Comparison of ENCODE assay signal across 16 cellular contexts in the genomic region with DNA sequence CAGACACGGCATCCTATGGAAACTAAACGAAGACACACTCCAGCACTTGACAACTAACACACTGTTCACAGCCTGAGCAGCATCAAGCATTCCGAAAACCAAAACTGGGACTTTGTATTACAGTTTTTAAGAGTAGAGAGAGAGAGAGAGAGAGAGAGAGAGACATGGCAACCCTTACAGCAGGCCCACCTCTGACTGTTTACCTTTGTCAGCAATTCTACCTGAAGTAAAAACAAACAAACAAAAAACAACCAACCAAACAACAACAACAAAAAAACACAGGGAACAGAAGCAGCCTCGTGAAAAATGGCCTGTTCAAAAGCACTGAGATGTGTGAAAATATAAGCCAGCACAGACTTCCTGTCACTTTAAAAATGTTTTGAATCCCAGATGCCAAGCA.
DNase-seq lines count a peak whose midpoint lies in the region; ATAC-seq, FAIRE-seq and TF ChIP-seq lines count a peak whose summit lies in the region.
"Had no signal": no experiment of that assay in that cellular context is flagged by ENCODE, and none has a peak within 500 bp of the region (broad histone marks: within the 10 kb centered on the region; RNA-seq: fewer than 3 reads in every experiment).

No MANE protein-coding gene starts in this region.

- POLR2A ChIA-PET in K562 (lab: Yijun Ruan, JAX), result no interaction called here

- no peak for TF ChIP-seq POLR2A in K562 (conservative IDR thresholded peaks at IDR 0.05)

- DNase-seq in T-helper 1 cell (no peak), GM19239 (ENCODE audit: insufficient read length, low spot score) (no peak), K562 (ENCODE audit: extremely low read depth in 1 of 4, low spot score in 3 of 4) (no peak), KBM-7 (no peak), right cardiac atrium (no peak)
- DNase-seq in activated CD4-positive, alpha-beta T cell treated with anti-CD3 and anti-CD28 coated beads, Interleukin-2, amount 50 U/mL, for 1 hour, result no peak
- DNase-seq: Calu3; CD8-positive, alpha-beta T cell; DMS79 treated with DMSO at 0.1 percent for 48 hours; GF-D8; HFFc6 had no signal

- H3K4me3 Mint-ChIP-seq in T-helper 1 cell treated with Interleukin-12 subunit alpha and Interleukin-12 subunit beta and Interleukin-4 antibody, amounts not matched to agents 30 μg/mL and 1 μg/mL, for 36 hours, result no peak overlapping the region
- H3K4me3 Mint-ChIP-seq: B cell; CD8-positive, alpha-beta T cell; HFFc6 had no signal

- H3K27me3 ChIP-seq in K562 (ENCODE audit: control insufficient read depth in 2 of 2, insufficient read depth in 2 of 2, low read length in 2 of 2) (no peaks in the 10 kb centered on the region), right cardiac atrium (ENCODE audit: control insufficient read depth, insufficient read depth) (no peaks in the 10 kb centered on the region)

- H3K4me1 ChIP-seq in K562 (replicated peaks in 1 of 2; ENCODE audit: control insufficient read depth in 2 of 2, insufficient read depth in 2 of 2, low read length in 2 of 2) (peaks cover 6 to 11% of the 10 kb centered on the region in 2 experiments; a peak in 3 of 5 replicates), right cardiac atrium (ENCODE audit: control insufficient read depth, insufficient read depth, low read length) (no peaks in the 10 kb centered on the region)

- no peak overlapping the region for H3K4me2 ChIP-seq in K562 (ENCODE audit: insufficient read depth, low read length)

- H3K9me1 ChIP-seq in K562 (ENCODE audit: control insufficient read depth, insufficient read depth, low read length), result peaks cover 3% of the 10 kb centered on the region

- peak overlapping the region; percentile 11 for H3K27ac Mint-ChIP-seq in T-helper 1 cell treated with Interleukin-12 subunit alpha and Interleukin-12 subunit beta and Interleukin-4 antibody, amounts not matched to agents 30 μg/mL and 1 μg/mL, for 36 hours
- H3K27ac Mint-ChIP-seq: B cell; CD8-positive, alpha-beta T cell; HFFc6 had no signal

- peaks cover 4% of the 10 kb centered on the region for H3K9me3 Mint-ChIP-seq in T-helper 1 cell treated with Interleukin-12 subunit alpha and Interleukin-12 subunit beta and Interleukin-4 antibody, amounts not matched to agents 30 μg/mL and 1 μg/mL, for 36 hours
- H3K9me3 Mint-ChIP-seq: CD8-positive, alpha-beta T cell; HFFc6 had no signal

- H3K4me3 ChIP-seq in K562 (no peak overlapping the region), right cardiac atrium (ENCODE audit: low read length) (no peak overlapping the region)
- H3K4me3 ChIP-seq: HAP-1 had no signal

- H3K79me2 ChIP-seq in K562 (ENCODE audit: control insufficient read depth, insufficient read depth, low read length), result no peaks in the 10 kb centered on the region

- no peaks in the 10 kb centered on the region for H3K36me3 ChIP-seq in K562 (ENCODE audit: control insufficient read depth, insufficient read depth, low read length)
- H3K36me3 ChIP-seq: HAP-1 had no signal

- CTCF ChIA-PET in K562 (lab: Yijun Ruan, JAX; ENCODE audit: low intra/inter-chr PET ratio), result no interaction called here

- in situ Hi-C loops in K562 (cut with MboI), result no loop called here
- in situ Hi-C loops in KBM-7 (cut with MboI; ENCODE audit: low pct_unique_long_range_greater_than_20kb, low sequenced_read_pairs), result no loop called here

- no peaks in the 10 kb centered on the region for H3K36me3 Mint-ChIP-seq in T-helper 1 cell treated with Interleukin-12 subunit alpha and Interleukin-12 subunit beta and Interleukin-4 antibody, amounts not matched to agents 30 μg/mL and 1 μg/mL, for 36 hours (ENCODE audit: low read depth)
- H3K36me3 Mint-ChIP-seq: CD8-positive, alpha-beta T cell had no signal

- intact Hi-C loops in K562 (cut with micrococcal nuclease) (no loop called here), right cardiac atrium (cut with DNase I) (no loop called here)

- H3K27ac ChIP-seq in K562 (ENCODE audit: extremely low read depth, low read depth, low read length), result no peak overlapping the region
- H3K27ac ChIP-seq in right cardiac atrium (ENCODE audit: low read length), result no peak overlapping the region
- H3K27ac ChIP-seq: 22Rv1 had no signal

- no peak overlapping the region for H3K9ac ChIP-seq in K562 (ENCODE audit: insufficient read depth in 1 of 2, low read depth in 2 of 2, low read length in 2 of 2)

- peaks cover 3% of the 10 kb centered on the region for H3K27me3 Mint-ChIP-seq in T-helper 1 cell treated with Interleukin-12 subunit alpha and Interleukin-12 subunit beta and Interleukin-4 antibody, amounts not matched to agents 30 μg/mL and 1 μg/mL, for 36 hours (ENCODE audit: low read depth)
- H3K27me3 Mint-ChIP-seq: B cell had no signal

- FAIRE-seq in GM19239 (lab: Jason Lieb, UNC) (peak; percentile 59), K562 (lab: Jason Lieb, UNC) (no peak)
- FAIRE-seq: HTR-8/SVneo had no signal

- no TSS peak for BruUV-seq in K562 (replicated peaks; lab: Mats Ljungman, UMichigan)

- WGBS in K562 (ENCODE audit: insufficient coverage, low coverage, missing lambda C conversion rate), result 54% methylated on average over 4 of the region's 4 CpGs
- 76% methylated on average over 4 of the region's 4 CpGs for WGBS in right cardiac atrium

- H4K20me1 ChIP-seq in K562 (replicated peaks; ENCODE audit: control insufficient read depth, insufficient read depth, low read length), result no peaks in the 10 kb centered on the region

- H3K4me1 Mint-ChIP-seq in T-helper 1 cell treated with Interleukin-12 subunit alpha and Interleukin-12 subunit beta and Interleukin-4 antibody, amounts not matched to agents 30 μg/mL and 1 μg/mL, for 36 hours (ENCODE audit: low read depth), result peaks cover 8% of the 10 kb centered on the region

- H3K9me3 ChIP-seq in K562 (replicated peaks; ENCODE audit: control insufficient read depth, insufficient read depth, low read depth, low read length), result no peaks in the 10 kb centered on the region
- no peaks in the 10 kb centered on the region for H3K9me3 ChIP-seq in right cardiac atrium (ENCODE audit: control insufficient read depth, low read length)
- H3K9me3 ChIP-seq: HAP-1 had no signal

- H2AFZ ChIP-seq in K562 (ENCODE audit: low read depth, low read length), result no peak overlapping the region

- TF ChIP-seq EP300 in K562 (IDR thresholded peaks at IDR 0.05; ENCODE audit: low read length), result no peak

- no peak for TF ChIP-seq CTCF in K562 (IDR thresholded peaks at IDR 0.05 in 2 of 3, conservative IDR thresholded peaks at IDR 0.05 in 1 of 3; ENCODE audit: insufficient read depth in 2 of 3, low read depth in 1 of 3, low read length in 3 of 3)

- no peak for ATAC-seq in K562
- no peak for ATAC-seq in right cardiac atrium
- ATAC-seq: CD8-positive, alpha-beta T cell had no signal

- no peak for TF ChIP-seq RAD21 in K562 (CRISPR knock-in tag; conservative IDR thresholded peaks at IDR 0.05 in 1 of 2, IDR thresholded peaks at IDR 0.05 in 1 of 2)

TF ChIP-seq in K562, 482 proteins besides CTCF, POLR2A, EP300 and RAD21:
- TF ChIP-seq MAFF (IDR thresholded peaks at IDR 0.05; ENCODE audit: low read length), result peak; percentile 12; the same call in 1 of the 2 replicates
- TF ChIP-seq SMAD3 (CRISPR knock-in tag; conservative IDR thresholded peaks at IDR 0.05), result no peak
- peak; percentile 18; the same call in 1 of the 2 replicates for TF ChIP-seq MAFG (tag; conservative IDR thresholded peaks at IDR 0.05)
- TF ChIP-seq ZNF316 (IDR thresholded peaks at IDR 0.05), result peak; percentile 81
- TF ChIP-seq C11orf30 (IDR thresholded peaks at IDR 0.05; ENCODE audit: low read depth), result peak; percentile 65; the same call in 1 of the 2 replicates
TF ChIP-seq in K562: peak in this region for 4.
